Comparison of ENCODE assay signal across 23 cellular contexts in the genomic region with DNA sequence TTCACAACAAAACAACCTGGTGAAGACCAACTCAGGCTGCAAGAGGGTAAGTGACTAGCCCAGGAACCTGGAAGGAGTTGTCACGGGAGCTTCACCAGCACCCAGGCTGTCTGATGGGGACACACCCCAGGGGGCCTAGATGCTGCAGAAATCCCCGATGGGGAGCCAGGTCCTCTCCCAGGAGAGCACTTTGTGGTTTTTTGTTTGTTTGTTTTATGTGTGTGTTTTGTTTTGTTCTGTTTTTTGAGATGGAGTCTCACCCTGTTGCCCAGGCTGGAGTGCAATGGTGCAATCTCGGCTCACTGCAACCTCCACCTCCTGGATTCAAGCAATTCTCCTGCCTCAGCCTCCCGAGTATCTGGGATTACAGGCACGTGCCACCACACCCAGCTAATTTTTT. TPM values are rescaled to one million over a fixed set of nuclear protein-coding genes. Genes with fewer than 3 reads are reported as not detected.
"Had no signal": no experiment of that assay in that cellular context is flagged by ENCODE, and none has a peak within 500 bp of the region (broad histone marks: within the 10 kb centered on the region; RNA-seq: fewer than 3 reads in every experiment).

No MANE protein-coding gene starts in this region.

RNA-seq across cellular contexts. Expression of gene SLC34A1, which starts 8.7 kb away (rescaled TPM):
- total RNA-seq: dorsolateral prefrontal cortex, endothelial cell of umbilical vein, epithelial cell of proximal tubule, esophagus muscularis mucosa, fibroblast of lung, foreskin keratinocyte, heart left ventricle, hepatocyte, lung, mesothelial cell of epicardium, mucosa of descending colon, osteocyte, prostate gland, right atrium auricular region, sigmoid colon, skeletal muscle tissue, thoracic aorta, tibial nerve, upper lobe of left lung had no signal
- polyA plus RNA-seq: endothelial cell of umbilical vein, fibroblast of lung, foreskin keratinocyte, heart left ventricle, hepatocyte had no signal

RNA-seq across cellular contexts. Expression of gene PFN3, which starts 24.9 kb away (rescaled TPM):
- total RNA-seq: dorsolateral prefrontal cortex, endothelial cell of umbilical vein, epithelial cell of proximal tubule, esophagus muscularis mucosa, fibroblast of lung, foreskin keratinocyte, gastroesophageal sphincter, heart left ventricle, hepatocyte, kidney, left lobe of liver, liver, lung, mesothelial cell of epicardium, mucosa of descending colon, osteocyte, prostate gland, right atrium auricular region, sigmoid colon, skeletal muscle tissue, thoracic aorta, tibial nerve, upper lobe of left lung had no signal
- polyA plus RNA-seq: endothelial cell of umbilical vein, fibroblast of lung, foreskin keratinocyte, heart left ventricle, hepatocyte, liver, lung, sigmoid colon had no signal

RNA-seq across cellular contexts. Expression of gene F12, which starts 33.8 kb away (rescaled TPM):
- total RNA-seq: skeletal muscle tissue, thoracic aorta had no signal
